In genomic region chr1:57124768-57125446, GRCh38 we compare ENCODE assay signal across 10 cellular contexts.
DNase-seq lines count a peak whose midpoint lies in the region; ATAC-seq and TF ChIP-seq lines count a peak whose summit lies in the region.
"Had no signal": no experiment of that assay in that cellular context is flagged by ENCODE, and none has a peak within 500 bp of the region (broad histone marks: within the 10 kb centered on the region; RNA-seq: fewer than 3 reads in every experiment).

No MANE protein-coding gene starts in this region.

- no peaks in the 10 kb centered on the region for H4K20me1 ChIP-seq in SK-N-SH (ENCODE audit: insufficient read depth)

- no peaks in the 10 kb centered on the region for H3K27me3 ChIP-seq in SK-N-SH (ENCODE audit: insufficient read depth)

- ATAC-seq in GM21529 (IDR thresholded peaks at IDR 0.05; ENCODE audit: unreplicated experiment) (peak; percentile 58), HG02588 (IDR thresholded peaks at IDR 0.05; ENCODE audit: unreplicated experiment) (no peak)

- CTCF ChIA-PET in SK-N-SH (lab: Yijun Ruan, JAX), result no interaction called here

- H3K4me3 ChIP-seq in SK-N-SH (ENCODE audit: low read depth in 2 of 2, low read length in 1 of 2), result no peak overlapping the region

- TF ChIP-seq RAD21 in SK-N-SH (IDR thresholded peaks at IDR 0.05; ENCODE audit: low read length), result no peak

- 0 out of 4 replicates have a peak, but pooled peaks cover 0 to 3% of the 10 kb centered on the region in 2 experiments for H3K4me1 ChIP-seq in SK-N-SH (ENCODE audit: control insufficient read depth in 1 of 2, insufficient read depth in 2 of 2, low read depth in 1 of 2, low read length in 1 of 2)

- POLR2A ChIA-PET in SK-N-SH (lab: Yijun Ruan, JAX), result no interaction called here

- 60% methylated on average over 5 of the region's 5 CpGs for WGBS in SK-N-SH (ENCODE audit: low lambda C conversion rate)

- no peak overlapping the region for H3K9ac ChIP-seq in SK-N-SH

- H3K4me2 ChIP-seq in SK-N-SH, result no peak overlapping the region

- no peaks in the 10 kb centered on the region for H3K9me2 ChIP-seq in SK-N-SH

- H3K9me3 ChIP-seq in SK-N-SH, result no peaks in the 10 kb centered on the region

- DNase-seq in GM04504 (ENCODE audit: low read depth) (peak; percentile 41), SK-N-SH (no peak), foreskin melanocyte (peak; percentile 68), SKM-1 treated with dmso at 0.1 percent for 144 hours (lab: John Stamatoyannopoulos, UW; ENCODE audit: unreplicated experiment) (no peak), iPS-NIHi11 (ENCODE audit: low spot score) (no peak)
- DNase-seq in stimulated activated CD4-positive, alpha-beta T cell treated with anti-CD3 and anti-CD28 coated beads, Interleukin-12 subunit alpha, Interleukin-12 subunit beta, amount 100 ng/mL, for 4 hours, result no peak
- DNase-seq: activated naive CD4-positive, alpha-beta T cell treated with anti-CD3 and anti-CD28 coated beads for 36 hours; stimulated activated naive CD4-positive, alpha-beta T cell had no signal

- no peak for TF ChIP-seq EP300 in SK-N-SH (IDR thresholded peaks at IDR 0.05; ENCODE audit: borderline replicate concordance in 1 of 2, low read depth in 1 of 2, low read length in 1 of 2)

- TF ChIP-seq CTCF in SK-N-SH (IDR thresholded peaks at IDR 0.05), result peak; percentile 45; the same call in 1 of the 2 replicates

- no peaks in the 10 kb centered on the region for H3F3A ChIP-seq in SK-N-SH (replicated peaks; ENCODE audit: insufficient read depth)

- H3K36me3 ChIP-seq in SK-N-SH (replicated peaks in 1 of 2; ENCODE audit: control insufficient read depth in 1 of 2, insufficient read depth in 2 of 2, low read length in 1 of 2), result no peaks in the 10 kb centered on the region

- no peaks in the 10 kb centered on the region for H3K79me2 ChIP-seq in SK-N-SH (ENCODE audit: insufficient read depth)

- peak overlapping the region; percentile 50 for H2AFZ ChIP-seq in SK-N-SH (ENCODE audit: low read depth)

- H3K27ac ChIP-seq in SK-N-SH (ENCODE audit: low read depth in 2 of 2, low read length in 1 of 2), result peak overlapping the region in 1 of 2 experiments; percentile 43; a peak in 1 of 4 replicates

TF ChIP-seq in SK-N-SH, 30 proteins besides CTCF, POLR2A, EP300 and RAD21:
- TF ChIP-seq, protein P1, sequence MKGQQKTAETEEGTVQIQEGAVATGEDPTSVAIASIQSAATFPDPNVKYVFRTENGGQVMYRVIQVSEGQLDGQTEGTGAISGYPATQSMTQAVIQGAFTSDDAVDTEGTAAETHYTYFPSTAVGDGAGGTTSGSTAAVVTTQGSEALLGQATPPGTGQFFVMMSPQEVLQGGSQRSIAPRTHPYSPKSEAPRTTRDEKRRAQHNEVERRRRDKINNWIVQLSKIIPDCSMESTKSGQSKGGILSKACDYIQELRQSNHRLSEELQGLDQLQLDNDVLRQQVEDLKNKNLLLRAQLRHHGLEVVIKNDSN (IDR thresholded peaks at IDR 0.05; ENCODE audit: borderline replicate concordance, low read depth), result no peak
- TF ChIP-seq NFIC (IDR thresholded peaks at IDR 0.05; ENCODE audit: borderline replicate concordance) (no peak), RXRA (IDR thresholded peaks at IDR 0.05; ENCODE audit: borderline replicate concordance, low read depth) (no peak), GABPA (IDR thresholded peaks at IDR 0.05; ENCODE audit: low read depth) (no peak), FOXM1 (IDR thresholded peaks at IDR 0.05; ENCODE audit: low read depth) (no peak), TCF12 (IDR thresholded peaks at IDR 0.05) (peak; percentile 30; the same call in 1 of the 2 replicates)
- TF ChIP-seq, protein P2, sequence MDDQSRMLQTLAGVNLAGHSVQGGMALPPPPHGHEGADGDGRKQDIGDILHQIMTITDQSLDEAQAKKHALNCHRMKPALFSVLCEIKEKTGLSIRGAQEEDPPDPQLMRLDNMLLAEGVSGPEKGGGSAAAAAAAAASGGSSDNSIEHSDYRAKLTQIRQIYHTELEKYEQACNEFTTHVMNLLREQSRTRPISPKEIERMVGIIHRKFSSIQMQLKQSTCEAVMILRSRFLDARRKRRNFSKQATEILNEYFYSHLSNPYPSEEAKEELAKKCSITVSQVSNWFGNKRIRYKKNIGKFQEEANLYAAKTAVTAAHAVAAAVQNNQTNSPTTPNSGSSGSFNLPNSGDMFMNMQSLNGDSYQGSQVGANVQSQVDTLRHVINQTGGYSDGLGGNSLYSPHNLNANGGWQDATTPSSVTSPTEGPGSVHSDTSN (IDR thresholded peaks at IDR 0.05), result peak; percentile 56; the same call in 1 of the 2 replicates

Comparison
In these comparisons a context has a peak if more than half of its experiments do, and no peak if none do; other contexts are left out.
1. DNase-seq: peak in GM04504 (single experiment) and foreskin melanocyte (single experiment); none in SK-N-SH (single experiment), SKM-1 treated with dmso at 0.1 percent for 144 hours (single experiment), iPS-NIHi11 (single experiment) and stimulated activated CD4-positive, alpha-beta T cell treated with anti-CD3 and anti-CD28 coated beads, Interleukin-12 subunit alpha, Interleukin-12 subunit beta, amount 100 ng/mL, for 4 hours (single experiment).